Comparison of ENCODE assay signal across 9 cellular contexts in the genomic region with DNA sequence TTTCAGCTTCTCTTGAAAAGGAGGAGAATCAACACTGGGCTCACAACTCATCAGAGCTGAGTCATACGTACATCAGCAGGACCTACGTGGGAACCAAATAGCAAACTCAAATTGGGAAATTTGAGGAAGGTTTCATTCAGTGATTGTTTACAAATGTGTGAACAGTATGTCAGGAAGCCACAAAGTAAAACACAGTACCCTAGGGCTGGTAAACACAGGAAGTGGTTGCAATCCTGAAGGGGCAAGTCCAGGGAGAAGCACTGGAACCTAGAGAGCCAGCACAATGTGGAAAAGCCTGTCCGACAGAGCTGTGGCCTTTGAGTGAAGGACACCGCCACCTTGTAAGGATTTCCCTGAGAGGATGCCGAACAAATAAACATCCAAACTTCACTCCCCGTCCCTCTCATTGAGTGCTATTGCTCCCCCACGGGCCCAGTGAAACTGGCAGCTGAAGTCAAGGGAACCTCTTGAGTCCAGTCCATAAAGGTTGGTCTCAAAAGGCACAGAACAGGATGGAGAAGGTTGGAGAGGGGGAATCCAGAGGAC. TPM values are rescaled to one million over a fixed set of nuclear protein-coding genes. Genes with fewer than 3 reads are reported as not detected.
DNase-seq lines count a peak whose midpoint lies in the region; ATAC-seq lines count a peak whose summit lies in the region.
"Had no signal": no experiment of that assay in that cellular context is flagged by ENCODE, and none has a peak within 500 bp of the region (broad histone marks: within the 10 kb centered on the region; RNA-seq: fewer than 3 reads in every experiment).

No MANE protein-coding gene starts in this region.

- DNase-seq in Ammon's horn (ENCODE audit: low spot score) = peak; percentile 50
- peak; percentile 87 for DNase-seq in HS-27A (ENCODE audit: low read depth)
- no peak for DNase-seq in immature natural killer cell
- DNase-seq in stimulated activated CD8-positive, alpha-beta memory T cell treated with anti-CD3 and anti-CD28 coated beads, Interleukin-4, amount 100 ng/mL, for 48 hours = no peak
- DNase-seq: testis had no signal

- H3K4me3 Mint-ChIP-seq in activated T-helper 17 cell treated with anti-CD3 and anti-CD28 coated beads, Interleukin-2, amount 50 U/mL, for 72 hours = peak overlapping the region; percentile 40
- peak overlapping the region in 2 of 5 donors; percentile 46 to 48 for H3K4me3 Mint-ChIP-seq in immature natural killer cell

- ATAC-seq in activated T-helper 17 cell treated with anti-CD3 and anti-CD28 coated beads, Interleukin-2, amount 50 U/mL, for 72 hours (replicated peaks) = peak; percentile 83
- no peak for ATAC-seq in HG03159 (IDR thresholded peaks at IDR 0.05; ENCODE audit: unreplicated experiment)
- no peak for ATAC-seq in GM18498 (IDR thresholded peaks at IDR 0.05; ENCODE audit: unreplicated experiment)
- no peak for ATAC-seq in GM18867 (IDR thresholded peaks at IDR 0.05; ENCODE audit: unreplicated experiment)

- H3K27me3 Mint-ChIP-seq in activated T-helper 17 cell treated with anti-CD3 and anti-CD28 coated beads, Interleukin-2, amount 50 U/mL, for 72 hours = no peaks in the 10 kb centered on the region
- H3K27me3 Mint-ChIP-seq in immature natural killer cell (ENCODE audit: low read depth in 3 of 3) = peaks cover 0 to 23% (median 11%) of the 10 kb centered on the region in 3 donors

- peaks cover 41% of the 10 kb centered on the region for H3K36me3 Mint-ChIP-seq in activated T-helper 17 cell treated with anti-CD3 and anti-CD28 coated beads, Interleukin-2, amount 50 U/mL, for 72 hours (ENCODE audit: low read depth)
- H3K36me3 Mint-ChIP-seq in immature natural killer cell = peaks cover 10 to 22% (median 19%) of the 10 kb centered on the region in 3 donors

- no peaks in the 10 kb centered on the region for H3K9me3 Mint-ChIP-seq in activated T-helper 17 cell treated with anti-CD3 and anti-CD28 coated beads, Interleukin-2, amount 50 U/mL, for 72 hours
- H3K9me3 Mint-ChIP-seq in immature natural killer cell = no peaks in the 10 kb centered on the region

- peak overlapping the region; percentile 84 for H3K27ac Mint-ChIP-seq in activated T-helper 17 cell treated with anti-CD3 and anti-CD28 coated beads, Interleukin-2, amount 50 U/mL, for 72 hours
- H3K27ac Mint-ChIP-seq in immature natural killer cell = peak overlapping the region; percentile 47 to 90 (median 82)

- H3K4me1 Mint-ChIP-seq in activated T-helper 17 cell treated with anti-CD3 and anti-CD28 coated beads, Interleukin-2, amount 50 U/mL, for 72 hours = peaks cover 36% of the 10 kb centered on the region
- peaks cover 28% of the 10 kb centered on the region in 2 donors for H3K4me1 Mint-ChIP-seq in immature natural killer cell

RNA-seq across cellular contexts. Expression of a gene that starts 26.7 kb away (rescaled TPM):
- 10 to 100 TPM; 35.1 to 84.8 TPM for total RNA-seq in activated T-helper 17 cell treated with anti-CD3 and anti-CD28 coated beads, Interleukin-2, amount 50 U/mL, for 72 hours
- 10 to 100 TPM in 1 of 3 donors, 1 to 10 TPM in 2; 6.7 to 14.0 (median 7.4) TPM for polyA plus RNA-seq in immature natural killer cell

Comparison
In these comparisons a context has a peak if more than half of its experiments do, and no peak if none do; other contexts are left out.
1. DNase-seq: peak in Ammon's horn (single experiment) and HS-27A (single experiment); none in immature natural killer cell (0 of 3) and stimulated activated CD8-positive, alpha-beta memory T cell treated with anti-CD3 and anti-CD28 coated beads, Interleukin-4, amount 100 ng/mL, for 48 hours (single experiment).